20 cellular contexts compared by ENCODE assay signal in the genomic region with DNA sequence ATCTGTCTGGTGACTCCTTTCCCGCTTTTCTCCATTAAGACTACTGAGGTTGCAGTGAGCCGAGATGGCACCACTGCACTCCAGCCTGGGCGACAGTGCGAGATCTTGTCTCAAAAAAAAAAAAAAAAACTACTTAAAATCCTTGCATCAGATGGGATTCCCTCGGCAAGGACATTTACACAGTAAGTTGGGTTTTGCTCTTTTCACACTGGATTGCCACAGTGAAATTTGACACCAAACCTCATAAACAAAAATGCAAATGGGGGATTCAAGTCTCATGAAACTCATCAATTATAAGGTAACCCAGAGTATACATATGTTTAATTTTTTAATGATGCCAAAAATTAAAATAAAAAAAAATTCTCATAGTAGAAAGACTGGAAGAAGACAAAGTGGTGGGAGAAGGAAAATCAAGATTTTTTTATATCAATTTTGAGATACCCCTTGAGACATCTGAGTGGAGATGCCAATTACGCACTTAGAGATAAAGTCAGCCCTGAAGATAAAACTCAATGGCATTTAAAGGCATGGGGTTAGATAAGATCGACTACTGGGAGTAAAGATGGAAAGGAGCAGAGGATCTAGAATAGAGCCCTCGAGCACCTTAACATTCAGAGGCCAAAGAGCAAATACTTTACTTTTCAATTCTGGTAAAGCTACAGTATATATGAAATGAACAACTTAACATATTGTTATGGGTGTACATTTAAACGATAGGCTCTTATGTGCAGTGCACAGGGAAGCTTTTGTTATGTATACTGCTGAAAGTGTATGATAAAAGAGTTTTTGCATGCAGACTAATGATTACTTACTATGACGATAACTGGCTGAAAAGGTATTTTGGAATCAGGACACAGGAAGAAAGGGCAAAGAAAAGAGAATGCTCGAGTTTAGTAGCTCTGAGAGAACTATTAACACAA.
"Had no signal": no experiment of that assay in that cellular context is flagged by ENCODE, and none has a peak within 500 bp of the region (broad histone marks: within the 10 kb centered on the region; RNA-seq: fewer than 3 reads in every experiment).

No MANE protein-coding gene starts in this region.

- H3K27me3 ChIP-seq: gastrocnemius medialis, neural progenitor cell, right lobe of liver, tibial nerve, upper lobe of left lung had no signal

- H3K36me3 Mint-ChIP-seq: natural killer cell treated with Interleukin-12 subunit alpha and Interleukin-12 subunit beta and Interleukin-15 and Interleukin-18, amount 100 ng/mL, for 72 hours had no signal

- H3K27me3 Mint-ChIP-seq: effector memory CD8-positive, alpha-beta T cell; natural killer cell treated with Interleukin-12 subunit alpha and Interleukin-12 subunit beta and Interleukin-15 and Interleukin-18, amount 100 ng/mL, for 72 hours; progenitor cell of endocrine pancreas; stimulated activated naive B cell treated with anti-CD40 and anti-IgM and Interleukin-4, amounts not matched to agents 10 μg/mL and 1 μg/mL and 100 μg/mL, for 72 hours; stimulated activated naive CD8-positive, alpha-beta T cell treated with anti-CD3 and anti-CD28 coated beads, Interleukin-15, Interleukin-2, amounts not matched to agents 100 ng/mL and 50 ng/mL, for 24 hours had no signal

- H3K4me3 Mint-ChIP-seq: effector memory CD8-positive, alpha-beta T cell; natural killer cell treated with Interleukin-12 subunit alpha and Interleukin-12 subunit beta and Interleukin-15 and Interleukin-18, amount 100 ng/mL, for 72 hours; neural progenitor cell; stimulated activated naive B cell treated with anti-CD40 and anti-IgM and Interleukin-4, amounts not matched to agents 10 μg/mL and 1 μg/mL and 100 μg/mL, for 72 hours; stimulated activated naive CD8-positive, alpha-beta T cell treated with anti-CD3 and anti-CD28 coated beads, Interleukin-15, Interleukin-2, amounts not matched to agents 100 ng/mL and 50 ng/mL, for 24 hours had no signal

- H3K36me3 ChIP-seq: neural progenitor cell had no signal

- H3K4me1 Mint-ChIP-seq: neural progenitor cell; stimulated activated naive B cell treated with anti-CD40 and anti-IgM and Interleukin-4, amounts not matched to agents 10 μg/mL and 1 μg/mL and 100 μg/mL, for 72 hours had no signal

- H3K9me3 Mint-ChIP-seq: effector memory CD8-positive, alpha-beta T cell; natural killer cell treated with Interleukin-12 subunit alpha and Interleukin-12 subunit beta and Interleukin-15 and Interleukin-18, amount 100 ng/mL, for 72 hours; neural progenitor cell; stimulated activated naive CD8-positive, alpha-beta T cell treated with anti-CD3 and anti-CD28 coated beads, Interleukin-15, Interleukin-2, amounts not matched to agents 100 ng/mL and 50 ng/mL, for 24 hours had no signal

- H3K4me3 ChIP-seq: gastrocnemius medialis, lower lobe of right lung, neural progenitor cell, right lobe of liver, thoracic aorta, tibial nerve, upper lobe of left lung had no signal

- H3K27ac ChIP-seq: gastrocnemius medialis, lower lobe of right lung, neural progenitor cell, parathyroid adenoma, right lobe of liver, thoracic aorta, tibial nerve, upper lobe of left lung had no signal

- DNase-seq: cortex of kidney; effector memory CD8-positive, alpha-beta T cell; foreskin fibroblast; gastrocnemius medialis; head of caudate nucleus; left ventricle myocardium superior; lower lobe of right lung; right lobe of liver; small intestine; stimulated activated CD4-positive, alpha-beta T cell treated with anti-CD3 and anti-CD28 coated beads, Interleukin-15, amount 100 ng/mL, for 24 hours; stimulated activated CD4-positive, alpha-beta T cell treated with anti-CD3 and anti-CD28 coated beads, Interleukin-2, amount 100 ng/mL, for 48 hours; stimulated activated naive B cell treated with anti-CD40 and anti-IgM and Interleukin-4, amounts not matched to agents 10 μg/mL and 1 μg/mL and 100 μg/mL, for 72 hours; upper lobe of left lung had no signal

- H3K27ac Mint-ChIP-seq: effector memory CD8-positive, alpha-beta T cell; natural killer cell treated with Interleukin-12 subunit alpha and Interleukin-12 subunit beta and Interleukin-15 and Interleukin-18, amount 100 ng/mL, for 72 hours; neural progenitor cell; progenitor cell of endocrine pancreas; stimulated activated naive B cell treated with anti-CD40 and anti-IgM and Interleukin-4, amounts not matched to agents 10 μg/mL and 1 μg/mL and 100 μg/mL, for 72 hours; stimulated activated naive CD8-positive, alpha-beta T cell treated with anti-CD3 and anti-CD28 coated beads, Interleukin-15, Interleukin-2, amounts not matched to agents 100 ng/mL and 50 ng/mL, for 24 hours had no signal

- H3K9ac ChIP-seq: neural progenitor cell, parathyroid adenoma had no signal

- H3K4me1 ChIP-seq: gastrocnemius medialis, lower lobe of right lung, neural progenitor cell, parathyroid adenoma, right lobe of liver, tibial nerve, upper lobe of left lung had no signal

- H3K9me3 ChIP-seq: gastrocnemius medialis, lower lobe of right lung, right lobe of liver, thoracic aorta had no signal
